1 cellular context compared by ENCODE assay signal in genomic region chr16:29726845-29727379, GRCh38.
TF ChIP-seq lines count a peak whose summit lies in the region.

No MANE protein-coding gene starts in this region.

TF ChIP-seq in IMR-90, 13 proteins besides CTCF, POLR2A, EP300 and RAD21:
- TF ChIP-seq RFX5 (IDR thresholded peaks at IDR 0.05; ENCODE audit: low read depth, low read length) (no peak), ELK1 (IDR thresholded peaks at IDR 0.05; ENCODE audit: borderline replicate concordance, low read depth, low read length) (no peak)
